ENCODE assay signal across 28 cellular contexts in genomic region chr10:109819807-109820206, GRCh38.
"Had no signal": no experiment of that assay in that cellular context is flagged by ENCODE, and none has a peak within 500 bp of the region (broad histone marks: within the 10 kb centered on the region; RNA-seq: fewer than 3 reads in every experiment).

No MANE protein-coding gene starts in this region.

- H3K4me3 ChIP-seq: colonic mucosa, coronary artery, dorsolateral prefrontal cortex, esophagus squamous epithelium, gastrocnemius medialis, gastroesophageal sphincter, heart left ventricle, heart right ventricle, hepatocyte had no signal

- H3K9me3 ChIP-seq: colonic mucosa, esophagus squamous epithelium, gastrocnemius medialis, gastroesophageal sphincter, heart left ventricle, heart right ventricle had no signal

- H3K4me3 Mint-ChIP-seq: dendritic cell treated with granulocyte-macrophage colony-stimulating factor and Interleukin-4, amounts not matched to agents 40 ng/mL and 50 ng/mL, for 4 days; effector memory CD8-positive, alpha-beta T cell; endodermal cell had no signal

- H3K27me3 Mint-ChIP-seq: dendritic cell treated with granulocyte-macrophage colony-stimulating factor and Interleukin-4, amounts not matched to agents 40 ng/mL and 50 ng/mL, for 4 days had no signal

- FAIRE-seq: colon, endometrium, endothelial cell of umbilical vein, frontal cortex had no signal

- H3K36me3 ChIP-seq: colonic mucosa, esophagus squamous epithelium, gastrocnemius medialis, gastroesophageal sphincter, heart left ventricle, heart right ventricle had no signal

- H3K4me1 ChIP-seq: colonic mucosa, esophagus squamous epithelium, foreskin keratinocyte, gastrocnemius medialis, gastroesophageal sphincter, heart left ventricle, heart right ventricle had no signal

- H3K27ac Mint-ChIP-seq: dendritic cell treated with granulocyte-macrophage colony-stimulating factor and Interleukin-4, amounts not matched to agents 40 ng/mL and 50 ng/mL, for 4 days; effector memory CD8-positive, alpha-beta T cell; endodermal cell had no signal

- H3K9me3 Mint-ChIP-seq: dendritic cell treated with granulocyte-macrophage colony-stimulating factor and Interleukin-4, amounts not matched to agents 40 ng/mL and 50 ng/mL, for 4 days; effector memory CD8-positive, alpha-beta T cell; endodermal cell had no signal

- H3K4me1 Mint-ChIP-seq: endodermal cell had no signal

- H3K27me3 ChIP-seq: colonic mucosa, esophagus squamous epithelium, foreskin keratinocyte, gastrocnemius medialis, gastroesophageal sphincter, hepatocyte had no signal

- DNase-seq: colonic mucosa; cortex of kidney; dermis blood vessel endothelial cell; dorsolateral prefrontal cortex; effector CD4-positive, alpha-beta T cell; effector CD8-positive, alpha-beta T cell; effector memory CD4-positive, alpha-beta T cell; effector memory CD8-positive, alpha-beta T cell; endodermal cell; erythroblast; esophagus squamous epithelium; foreskin fibroblast; foreskin keratinocyte; foreskin melanocyte; gastrocnemius medialis; glutamatergic neuron; head of caudate nucleus; heart left ventricle; heart right ventricle had no signal

- H3K27ac ChIP-seq: colonic mucosa, coronary artery, dorsolateral prefrontal cortex, epithelial cell of prostate, esophagus squamous epithelium, foreskin keratinocyte, gastrocnemius medialis, gastroesophageal sphincter, heart left ventricle, heart right ventricle, hepatocyte had no signal
